In the genomic region with DNA sequence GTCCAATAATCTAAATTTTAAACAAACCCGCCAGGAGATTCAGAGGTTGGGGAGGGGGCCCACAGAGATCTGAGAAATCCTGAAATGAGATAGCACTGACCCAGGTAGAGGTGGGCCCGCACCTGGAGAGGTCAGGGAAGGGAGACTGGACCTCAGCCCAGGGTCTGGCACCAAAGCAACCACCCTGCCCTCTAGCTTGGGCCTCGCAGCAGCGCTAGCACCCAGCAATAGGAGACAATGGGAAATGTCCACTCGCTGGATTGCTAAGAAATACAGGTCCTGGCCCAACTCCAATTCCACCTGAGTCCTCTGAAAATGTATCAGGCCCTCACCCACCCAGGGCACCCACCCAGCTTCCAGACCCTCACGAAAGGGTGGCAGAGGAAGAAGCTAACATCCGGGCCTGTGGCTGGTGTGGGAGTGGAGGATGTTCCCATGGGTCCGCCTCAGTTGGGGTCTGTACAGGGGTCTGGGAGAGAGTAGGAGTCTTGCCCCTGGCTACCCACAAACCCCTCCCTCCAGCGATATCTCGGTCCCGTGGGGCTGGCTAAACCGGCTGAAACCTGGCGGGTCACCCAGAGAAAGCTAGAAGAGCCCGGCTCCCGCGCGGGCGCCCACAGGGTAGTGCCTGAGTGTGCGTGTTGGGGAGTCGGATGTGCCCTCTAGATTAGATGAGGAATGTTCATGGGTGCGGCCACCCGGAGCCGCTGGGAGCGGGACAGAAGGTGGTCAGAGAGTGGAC, we compare ENCODE assay signal across 1 cellular context.
TF ChIP-seq lines count a peak whose summit lies in the region.

No MANE protein-coding gene starts in this region.

TF ChIP-seq in HepG2, 621 proteins besides CTCF, POLR2A, EP300 and RAD21 (continued from another document and continues in another):
- TF ChIP-seq, protein P1, sequence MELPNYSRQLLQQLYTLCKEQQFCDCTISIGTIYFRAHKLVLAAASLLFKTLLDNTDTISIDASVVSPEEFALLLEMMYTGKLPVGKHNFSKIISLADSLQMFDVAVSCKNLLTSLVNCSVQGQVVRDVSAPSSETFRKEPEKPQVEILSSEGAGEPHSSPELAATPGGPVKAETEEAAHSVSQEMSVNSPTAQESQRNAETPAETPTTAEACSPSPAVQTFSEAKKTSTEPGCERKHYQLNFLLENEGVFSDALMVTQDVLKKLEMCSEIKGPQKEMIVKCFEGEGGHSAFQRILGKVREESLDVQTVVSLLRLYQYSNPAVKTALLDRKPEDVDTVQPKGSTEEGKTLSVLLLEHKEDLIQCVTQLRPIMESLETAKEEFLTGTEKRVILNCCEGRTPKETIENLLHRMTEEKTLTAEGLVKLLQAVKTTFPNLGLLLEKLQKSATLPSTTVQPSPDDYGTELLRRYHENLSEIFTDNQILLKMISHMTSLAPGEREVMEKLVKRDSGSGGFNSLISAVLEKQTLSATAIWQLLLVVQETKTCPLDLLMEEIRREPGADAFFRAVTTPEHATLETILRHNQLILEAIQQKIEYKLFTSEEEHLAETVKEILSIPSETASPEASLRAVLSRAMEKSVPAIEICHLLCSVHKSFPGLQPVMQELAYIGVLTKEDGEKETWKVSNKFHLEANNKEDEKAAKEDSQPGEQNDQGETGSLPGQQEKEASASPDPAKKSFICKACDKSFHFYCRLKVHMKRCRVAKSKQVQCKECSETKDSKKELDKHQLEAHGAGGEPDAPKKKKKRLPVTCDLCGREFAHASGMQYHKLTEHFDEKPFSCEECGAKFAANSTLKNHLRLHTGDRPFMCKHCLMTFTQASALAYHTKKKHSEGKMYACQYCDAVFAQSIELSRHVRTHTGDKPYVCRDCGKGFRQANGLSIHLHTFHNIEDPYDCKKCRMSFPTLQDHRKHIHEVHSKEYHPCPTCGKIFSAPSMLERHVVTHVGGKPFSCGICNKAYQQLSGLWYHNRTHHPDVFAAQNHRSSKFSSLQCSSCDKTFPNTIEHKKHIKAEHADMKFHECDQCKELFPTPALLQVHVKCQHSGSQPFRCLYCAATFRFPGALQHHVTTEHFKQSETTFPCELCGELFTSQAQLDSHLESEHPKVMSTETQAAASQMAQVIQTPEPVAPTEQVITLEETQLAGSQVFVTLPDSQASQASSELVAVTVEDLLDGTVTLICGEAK (IDR thresholded peaks at IDR 0.05) = no peak
- TF ChIP-seq, protein P1 (CRISPR knock-in tag; IDR thresholded peaks at IDR 0.05) = no peak
- TF ChIP-seq, protein P2, sequence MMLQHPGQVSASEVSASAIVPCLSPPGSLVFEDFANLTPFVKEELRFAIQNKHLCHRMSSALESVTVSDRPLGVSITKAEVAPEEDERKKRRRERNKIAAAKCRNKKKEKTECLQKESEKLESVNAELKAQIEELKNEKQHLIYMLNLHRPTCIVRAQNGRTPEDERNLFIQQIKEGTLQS (CRISPR knock-in tag; IDR thresholded peaks at IDR 0.05) = no peak
- TF ChIP-seq ZNF136 (CRISPR knock-in tag; IDR thresholded peaks at IDR 0.05; ENCODE audit: low read depth) = no peak
- TF ChIP-seq, protein P3, sequence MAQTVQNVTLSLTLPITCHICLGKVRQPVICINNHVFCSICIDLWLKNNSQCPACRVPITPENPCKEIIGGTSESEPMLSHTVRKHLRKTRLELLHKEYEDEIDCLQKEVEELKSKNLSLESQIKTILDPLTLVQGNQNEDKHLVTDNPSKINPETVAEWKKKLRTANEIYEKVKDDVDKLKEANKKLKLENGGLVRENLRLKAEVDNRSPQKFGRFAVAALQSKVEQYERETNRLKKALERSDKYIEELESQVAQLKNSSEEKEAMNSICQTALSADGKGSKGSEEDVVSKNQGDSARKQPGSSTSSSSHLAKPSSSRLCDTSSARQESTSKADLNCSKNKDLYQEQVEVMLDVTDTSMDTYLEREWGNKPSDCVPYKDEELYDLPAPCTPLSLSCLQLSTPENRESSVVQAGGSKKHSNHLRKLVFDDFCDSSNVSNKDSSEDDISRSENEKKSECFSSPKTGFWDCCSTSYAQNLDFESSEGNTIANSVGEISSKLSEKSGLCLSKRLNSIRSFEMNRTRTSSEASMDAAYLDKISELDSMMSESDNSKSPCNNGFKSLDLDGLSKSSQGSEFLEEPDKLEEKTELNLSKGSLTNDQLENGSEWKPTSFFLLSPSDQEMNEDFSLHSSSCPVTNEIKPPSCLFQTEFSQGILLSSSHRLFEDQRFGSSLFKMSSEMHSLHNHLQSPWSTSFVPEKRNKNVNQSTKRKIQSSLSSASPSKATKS (CRISPR knock-in tag; IDR thresholded peaks at IDR 0.05) = no peak
- TF ChIP-seq, protein P4, sequence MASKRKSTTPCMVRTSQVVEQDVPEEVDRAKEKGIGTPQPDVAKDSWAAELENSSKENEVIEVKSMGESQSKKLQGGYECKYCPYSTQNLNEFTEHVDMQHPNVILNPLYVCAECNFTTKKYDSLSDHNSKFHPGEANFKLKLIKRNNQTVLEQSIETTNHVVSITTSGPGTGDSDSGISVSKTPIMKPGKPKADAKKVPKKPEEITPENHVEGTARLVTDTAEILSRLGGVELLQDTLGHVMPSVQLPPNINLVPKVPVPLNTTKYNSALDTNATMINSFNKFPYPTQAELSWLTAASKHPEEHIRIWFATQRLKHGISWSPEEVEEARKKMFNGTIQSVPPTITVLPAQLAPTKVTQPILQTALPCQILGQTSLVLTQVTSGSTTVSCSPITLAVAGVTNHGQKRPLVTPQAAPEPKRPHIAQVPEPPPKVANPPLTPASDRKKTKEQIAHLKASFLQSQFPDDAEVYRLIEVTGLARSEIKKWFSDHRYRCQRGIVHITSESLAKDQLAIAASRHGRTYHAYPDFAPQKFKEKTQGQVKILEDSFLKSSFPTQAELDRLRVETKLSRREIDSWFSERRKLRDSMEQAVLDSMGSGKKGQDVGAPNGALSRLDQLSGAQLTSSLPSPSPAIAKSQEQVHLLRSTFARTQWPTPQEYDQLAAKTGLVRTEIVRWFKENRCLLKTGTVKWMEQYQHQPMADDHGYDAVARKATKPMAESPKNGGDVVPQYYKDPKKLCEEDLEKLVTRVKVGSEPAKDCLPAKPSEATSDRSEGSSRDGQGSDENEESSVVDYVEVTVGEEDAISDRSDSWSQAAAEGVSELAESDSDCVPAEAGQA (IDR thresholded peaks at IDR 0.05; ENCODE audit: low read depth) = no peak
- TF ChIP-seq, protein P4 (CRISPR knock-in tag; IDR thresholded peaks at IDR 0.05; ENCODE audit: borderline replicate concordance) = no peak
- TF ChIP-seq, protein P5, sequence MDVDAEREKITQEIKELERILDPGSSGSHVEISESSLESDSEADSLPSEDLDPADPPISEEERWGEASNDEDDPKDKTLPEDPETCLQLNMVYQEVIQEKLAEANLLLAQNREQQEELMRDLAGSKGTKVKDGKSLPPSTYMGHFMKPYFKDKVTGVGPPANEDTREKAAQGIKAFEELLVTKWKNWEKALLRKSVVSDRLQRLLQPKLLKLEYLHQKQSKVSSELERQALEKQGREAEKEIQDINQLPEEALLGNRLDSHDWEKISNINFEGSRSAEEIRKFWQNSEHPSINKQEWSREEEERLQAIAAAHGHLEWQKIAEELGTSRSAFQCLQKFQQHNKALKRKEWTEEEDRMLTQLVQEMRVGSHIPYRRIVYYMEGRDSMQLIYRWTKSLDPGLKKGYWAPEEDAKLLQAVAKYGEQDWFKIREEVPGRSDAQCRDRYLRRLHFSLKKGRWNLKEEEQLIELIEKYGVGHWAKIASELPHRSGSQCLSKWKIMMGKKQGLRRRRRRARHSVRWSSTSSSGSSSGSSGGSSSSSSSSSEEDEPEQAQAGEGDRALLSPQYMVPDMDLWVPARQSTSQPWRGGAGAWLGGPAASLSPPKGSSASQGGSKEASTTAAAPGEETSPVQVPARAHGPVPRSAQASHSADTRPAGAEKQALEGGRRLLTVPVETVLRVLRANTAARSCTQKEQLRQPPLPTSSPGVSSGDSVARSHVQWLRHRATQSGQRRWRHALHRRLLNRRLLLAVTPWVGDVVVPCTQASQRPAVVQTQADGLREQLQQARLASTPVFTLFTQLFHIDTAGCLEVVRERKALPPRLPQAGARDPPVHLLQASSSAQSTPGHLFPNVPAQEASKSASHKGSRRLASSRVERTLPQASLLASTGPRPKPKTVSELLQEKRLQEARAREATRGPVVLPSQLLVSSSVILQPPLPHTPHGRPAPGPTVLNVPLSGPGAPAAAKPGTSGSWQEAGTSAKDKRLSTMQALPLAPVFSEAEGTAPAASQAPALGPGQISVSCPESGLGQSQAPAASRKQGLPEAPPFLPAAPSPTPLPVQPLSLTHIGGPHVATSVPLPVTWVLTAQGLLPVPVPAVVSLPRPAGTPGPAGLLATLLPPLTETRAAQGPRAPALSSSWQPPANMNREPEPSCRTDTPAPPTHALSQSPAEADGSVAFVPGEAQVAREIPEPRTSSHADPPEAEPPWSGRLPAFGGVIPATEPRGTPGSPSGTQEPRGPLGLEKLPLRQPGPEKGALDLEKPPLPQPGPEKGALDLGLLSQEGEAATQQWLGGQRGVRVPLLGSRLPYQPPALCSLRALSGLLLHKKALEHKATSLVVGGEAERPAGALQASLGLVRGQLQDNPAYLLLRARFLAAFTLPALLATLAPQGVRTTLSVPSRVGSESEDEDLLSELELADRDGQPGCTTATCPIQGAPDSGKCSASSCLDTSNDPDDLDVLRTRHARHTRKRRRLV (CRISPR knock-in tag; IDR thresholded peaks at IDR 0.05) = no peak
- 0 out of 2 replicates have a peak, but pooled peaks have one; percentile 28 for TF ChIP-seq HNF4A (CRISPR knock-in tag; IDR thresholded peaks at IDR 0.05)
- no peak for TF ChIP-seq MLLT10 (CRISPR knock-in tag; IDR thresholded peaks at IDR 0.05)
- TF ChIP-seq ZNF501 (CRISPR knock-in tag; IDR thresholded peaks at IDR 0.05) = no peak
- 0 out of 2 replicates have a peak, but pooled peaks have one; percentile 7 for TF ChIP-seq ZNF446 (CRISPR knock-in tag; IDR thresholded peaks at IDR 0.05)
- TF ChIP-seq, protein P6, sequence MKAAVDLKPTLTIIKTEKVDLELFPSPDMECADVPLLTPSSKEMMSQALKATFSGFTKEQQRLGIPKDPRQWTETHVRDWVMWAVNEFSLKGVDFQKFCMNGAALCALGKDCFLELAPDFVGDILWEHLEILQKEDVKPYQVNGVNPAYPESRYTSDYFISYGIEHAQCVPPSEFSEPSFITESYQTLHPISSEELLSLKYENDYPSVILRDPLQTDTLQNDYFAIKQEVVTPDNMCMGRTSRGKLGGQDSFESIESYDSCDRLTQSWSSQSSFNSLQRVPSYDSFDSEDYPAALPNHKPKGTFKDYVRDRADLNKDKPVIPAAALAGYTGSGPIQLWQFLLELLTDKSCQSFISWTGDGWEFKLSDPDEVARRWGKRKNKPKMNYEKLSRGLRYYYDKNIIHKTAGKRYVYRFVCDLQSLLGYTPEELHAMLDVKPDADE (CRISPR knock-in tag; IDR thresholded peaks at IDR 0.05) = no peak
- TF ChIP-seq, protein P7, sequence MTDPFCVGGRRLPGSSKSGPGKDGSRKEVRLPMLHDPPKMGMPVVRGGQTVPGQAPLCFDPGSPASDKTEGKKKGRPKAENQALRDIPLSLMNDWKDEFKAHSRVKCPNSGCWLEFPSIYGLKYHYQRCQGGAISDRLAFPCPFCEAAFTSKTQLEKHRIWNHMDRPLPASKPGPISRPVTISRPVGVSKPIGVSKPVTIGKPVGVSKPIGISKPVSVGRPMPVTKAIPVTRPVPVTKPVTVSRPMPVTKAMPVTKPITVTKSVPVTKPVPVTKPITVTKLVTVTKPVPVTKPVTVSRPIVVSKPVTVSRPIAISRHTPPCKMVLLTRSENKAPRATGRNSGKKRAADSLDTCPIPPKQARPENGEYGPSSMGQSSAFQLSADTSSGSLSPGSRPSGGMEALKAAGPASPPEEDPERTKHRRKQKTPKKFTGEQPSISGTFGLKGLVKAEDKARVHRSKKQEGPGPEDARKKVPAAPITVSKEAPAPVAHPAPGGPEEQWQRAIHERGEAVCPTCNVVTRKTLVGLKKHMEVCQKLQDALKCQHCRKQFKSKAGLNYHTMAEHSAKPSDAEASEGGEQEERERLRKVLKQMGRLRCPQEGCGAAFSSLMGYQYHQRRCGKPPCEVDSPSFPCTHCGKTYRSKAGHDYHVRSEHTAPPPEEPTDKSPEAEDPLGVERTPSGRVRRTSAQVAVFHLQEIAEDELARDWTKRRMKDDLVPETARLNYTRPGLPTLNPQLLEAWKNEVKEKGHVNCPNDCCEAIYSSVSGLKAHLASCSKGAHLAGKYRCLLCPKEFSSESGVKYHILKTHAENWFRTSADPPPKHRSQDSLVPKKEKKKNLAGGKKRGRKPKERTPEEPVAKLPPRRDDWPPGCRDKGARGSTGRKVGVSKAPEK (CRISPR knock-in tag; IDR thresholded peaks at IDR 0.05; ENCODE audit: borderline replicate concordance) = no peak
